In the genomic region with DNA sequence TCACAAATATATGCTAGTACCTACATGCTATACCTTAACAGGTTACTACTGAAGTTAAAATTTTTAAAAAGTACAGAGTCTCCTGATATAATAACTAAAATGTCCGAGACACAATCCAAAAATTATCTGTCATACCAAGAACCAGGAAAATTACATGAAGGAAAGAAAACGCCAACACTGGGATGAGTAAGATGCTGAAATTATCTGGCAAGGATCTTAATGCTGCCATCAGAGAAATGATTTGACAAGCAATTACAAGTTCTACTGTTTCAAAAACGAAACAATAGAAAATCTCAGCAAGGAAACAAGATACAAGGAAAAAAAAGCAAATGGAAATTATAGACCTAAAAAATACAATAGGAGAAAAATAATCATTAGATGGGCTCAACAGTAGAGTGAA, we compare ENCODE assay signal across 20 cellular contexts.
A peak's percentile ranks its signal among the peaks of the same experiment; 100 is the strongest.
DNase-seq lines count a peak whose midpoint lies in the region; ATAC-seq, FAIRE-seq and TF ChIP-seq lines count a peak whose summit lies in the region.
"Had no signal": no experiment of that assay in that cellular context is flagged by ENCODE, and none has a peak within 500 bp of the region (broad histone marks: within the 10 kb centered on the region; RNA-seq: fewer than 3 reads in every experiment).

No MANE protein-coding gene starts in this region.

- H3K27ac Mint-ChIP-seq in activated naive CD8-positive, alpha-beta T cell treated with anti-CD3 and anti-CD28 coated beads for 36 hours, result peak overlapping the region; percentile 38
- H3K27ac Mint-ChIP-seq in activated naive CD8-positive, alpha-beta T cell treated with anti-CD3 and anti-CD28 coated beads, Interleukin-2, amount 50 U/mL, for 24 hours, result no peak overlapping the region
- H3K27ac Mint-ChIP-seq: activated T-helper 2 cell treated with anti-CD3 and anti-CD28 coated beads, Interferon-gamma antibody, Interleukin-2, Interleukin-4, amounts not matched to agents 10 μg/mL and 5 μg/mL and 100 μg/mL, durations not matched to agents 14 hours and 24 hours and 36 hours; T-helper 17 cell had no signal

- no peaks in the 10 kb centered on the region for H3K27me3 ChIP-seq in mammary epithelial cell (ENCODE audit: insufficient read depth, low read length)
- H3K27me3 ChIP-seq in keratinocyte (ENCODE audit: control insufficient read depth, extremely low read depth, insufficient read depth, low read length), result no peaks in the 10 kb centered on the region
- H3K27me3 ChIP-seq: ovary had no signal

- no TSS peak for BruUV-seq in mammary epithelial cell (replicated peaks; lab: Mats Ljungman, UMichigan)

- H3K9me1 ChIP-seq in keratinocyte (ENCODE audit: control insufficient read depth, extremely low read depth, insufficient read depth, low read length), result peaks cover 2% of the 10 kb centered on the region

- peaks cover 6% of the 10 kb centered on the region for H3K4me1 Mint-ChIP-seq in activated naive CD8-positive, alpha-beta T cell treated with anti-CD3 and anti-CD28 coated beads for 36 hours
- H3K4me1 Mint-ChIP-seq in activated naive CD8-positive, alpha-beta T cell treated with anti-CD3 and anti-CD28 coated beads, Interleukin-2, amount 50 U/mL, for 24 hours, result peaks cover 3% of the 10 kb centered on the region

- no peaks in the 10 kb centered on the region for H3K27me3 Mint-ChIP-seq in activated naive CD8-positive, alpha-beta T cell treated with anti-CD3 and anti-CD28 coated beads for 36 hours
- H3K27me3 Mint-ChIP-seq in activated naive CD8-positive, alpha-beta T cell treated with anti-CD3 and anti-CD28 coated beads, Interleukin-2, amount 50 U/mL, for 24 hours, result no peaks in the 10 kb centered on the region
- H3K27me3 Mint-ChIP-seq: T-helper 17 cell had no signal

- dilution Hi-C loops in mammary epithelial cell (cut with HindIII; ENCODE audit: low sequenced_read_pairs) (loop anchor here (25.0 kb wide), 1 partner anchor 359 kb away; no protein-coding TSS in a partner anchor), keratinocyte (cut with MboI; ENCODE audit: extremely low pct_ligation_motif_present, low sequenced_read_pairs) (no loop called here)

- peaks cover 83% of the 10 kb centered on the region for H3K36me3 Mint-ChIP-seq in activated naive CD8-positive, alpha-beta T cell treated with anti-CD3 and anti-CD28 coated beads for 36 hours
- H3K36me3 Mint-ChIP-seq in activated naive CD8-positive, alpha-beta T cell treated with anti-CD3 and anti-CD28 coated beads, Interleukin-2, amount 50 U/mL, for 24 hours (ENCODE audit: low read depth), result peaks cover 85% of the 10 kb centered on the region

- H4K20me1 ChIP-seq in mammary epithelial cell (ENCODE audit: insufficient read depth, low read length) (no peaks in the 10 kb centered on the region), keratinocyte (ENCODE audit: control insufficient read depth, extremely low read depth, insufficient read depth, low read length) (no peaks in the 10 kb centered on the region)

- in situ Hi-C loops in mammary epithelial cell (cut with MboI; ENCODE audit: low sequenced_read_pairs in 2 of 2), result no loop called here

- H3K9ac ChIP-seq in mammary epithelial cell (ENCODE audit: insufficient read depth, low read length) (no peak overlapping the region), keratinocyte (ENCODE audit: control insufficient read depth, extremely low read depth, insufficient read depth, low read length) (peak overlapping the region; percentile 47)

- H3K9me3 Mint-ChIP-seq in activated naive CD8-positive, alpha-beta T cell treated with anti-CD3 and anti-CD28 coated beads for 36 hours, result peaks cover 30% of the 10 kb centered on the region
- peaks cover 38% of the 10 kb centered on the region for H3K9me3 Mint-ChIP-seq in activated naive CD8-positive, alpha-beta T cell treated with anti-CD3 and anti-CD28 coated beads, Interleukin-2, amount 50 U/mL, for 24 hours

- no peak for FAIRE-seq in keratinocyte (lab: Jason Lieb, UNC)
- FAIRE-seq: bronchial epithelial cell, endothelial cell of umbilical vein, kidney had no signal

- no peak overlapping the region for H2AFZ ChIP-seq in mammary epithelial cell (ENCODE audit: low read depth, low read length)
- H2AFZ ChIP-seq in keratinocyte (ENCODE audit: control insufficient read depth, low read length), result no peak overlapping the region

- WGBS in mammary epithelial cell (ENCODE audit: low coverage, missing lambda C conversion rate), result 52% methylated on average over 3 of the region's 3 CpGs

- no peak for TF ChIP-seq CTCF in mammary epithelial cell (conservative IDR thresholded peaks at IDR 0.05 in 1 of 2, IDR thresholded peaks at IDR 0.05 in 1 of 2; ENCODE audit: extremely low read depth in 1 of 2, insufficient read depth in 1 of 2, low read depth in 1 of 2, low read length in 2 of 2)
- no peak for TF ChIP-seq CTCF in keratinocyte (optimal IDR thresholded peaks at IDR 0.05 in 1 of 3, IDR thresholded peaks at IDR 0.05 in 1 of 3, conservative IDR thresholded peaks at IDR 0.05 in 1 of 3; ENCODE audit: extremely low read depth in 1 of 3, insufficient read depth in 2 of 3, low read length in 3 of 3)

- CTCF ChIA-PET in mammary epithelial cell (lab: Charles Lee; ENCODE audit: low non-redundant PET), result no interaction called here

- peaks cover 11% of the 10 kb centered on the region for H3K4me1 ChIP-seq in mammary epithelial cell (ENCODE audit: insufficient read depth, low read length)
- H3K4me1 ChIP-seq in keratinocyte (ENCODE audit: control insufficient read depth, extremely low read depth, insufficient read depth, low read length), result peaks cover 17% of the 10 kb centered on the region

- H3K36me3 ChIP-seq in mammary epithelial cell (ENCODE audit: insufficient read depth, low read length), result peaks cover 6% of the 10 kb centered on the region
- peaks cover 0 to 5% of the 10 kb centered on the region in 2 experiments for H3K36me3 ChIP-seq in keratinocyte (ENCODE audit: control insufficient read depth in 2 of 2, extremely low read depth in 1 of 2, insufficient read depth in 2 of 2, low read length in 2 of 2)
- H3K36me3 ChIP-seq: ovary had no signal

- H3K4me3 Mint-ChIP-seq in activated naive CD8-positive, alpha-beta T cell treated with anti-CD3 and anti-CD28 coated beads for 36 hours, result no peak overlapping the region
- no peak overlapping the region for H3K4me3 Mint-ChIP-seq in activated naive CD8-positive, alpha-beta T cell treated with anti-CD3 and anti-CD28 coated beads, Interleukin-2, amount 50 U/mL, for 24 hours
- H3K4me3 Mint-ChIP-seq: T-helper 17 cell had no signal

- peak overlapping the region; percentile 40 for H3K4me2 ChIP-seq in mammary epithelial cell (ENCODE audit: insufficient read depth, low read depth, low read length)
- peak overlapping the region; percentile 73 for H3K4me2 ChIP-seq in keratinocyte (ENCODE audit: control insufficient read depth, extremely low read depth, insufficient read depth, low read depth, low read length)

- H3K79me2 ChIP-seq in mammary epithelial cell (ENCODE audit: insufficient read depth, low read length) (peaks cover 37% of the 10 kb centered on the region), keratinocyte (ENCODE audit: control insufficient read depth, insufficient read depth, low read length) (peaks cover 23% of the 10 kb centered on the region)

- H3K4me3 ChIP-seq in mammary epithelial cell (replicated peaks in 1 of 3; ENCODE audit: insufficient read depth in 1 of 3, low read depth in 2 of 3, low read length in 3 of 3), result no peak overlapping the region
- H3K4me3 ChIP-seq in keratinocyte (ENCODE audit: control insufficient read depth in 2 of 3, extremely low read depth in 1 of 3, insufficient read depth in 2 of 3, low read depth in 1 of 3, low read length in 3 of 3), result peak overlapping the region in 2 of 3 experiments; percentile 32 to 38
- H3K4me3 ChIP-seq: ovary had no signal

- DNase-seq in activated naive CD8-positive, alpha-beta T cell treated with anti-CD3 and anti-CD28 coated beads for 36 hours, result no peak
- DNase-seq in activated naive CD8-positive, alpha-beta T cell treated with anti-CD3 and anti-CD28 coated beads, Interleukin-2, amount 50 U/mL, for 24 hours, result no peak
- DNase-seq in mammary epithelial cell (peak; percentile 27), keratinocyte (ENCODE audit: low read depth, low spot score) (no peak), superior temporal gyrus (ENCODE audit: extremely low spot score) (peak; percentile 35), DMS53 (lab: John Stamatoyannopoulos, UW) (no peak), NCI-H2227 (lab: John Stamatoyannopoulos, UW; ENCODE audit: unreplicated experiment) (no peak)
- DNase-seq in stimulated activated CD4-positive, alpha-beta T cell treated with anti-CD3 and anti-CD28 coated beads, Interleukin-2, amount 100 ng/mL, for 48 hours, result no peak
- DNase-seq: activated CD4-positive, alpha-beta T cell treated with anti-CD3 and anti-CD28 coated beads, Interleukin-2, amount 50 U/mL, for 1 hour; DMS79 treated with DMSO at 0.1 percent for 48 hours; foreskin melanocyte; KG1; kidney; NCI-H146; NCI-H524; ovary; T-helper 17 cell had no signal

- intact Hi-C loops in mammary epithelial cell (cut with micrococcal nuclease), result loop anchor here (1.0 kb wide), 1 partner anchor 92 kb away; no protein-coding TSS in a partner anchor

- no peak for ATAC-seq in activated naive CD8-positive, alpha-beta T cell treated with anti-CD3 and anti-CD28 coated beads, Interleukin-2, amount 50 U/mL, for 24 hours
- ATAC-seq: T-helper 17 cell had no signal

- H3K9me3 ChIP-seq in mammary epithelial cell (replicated peaks; ENCODE audit: insufficient read depth, low read length) (no peaks in the 10 kb centered on the region), keratinocyte (ENCODE audit: control insufficient read depth, low read depth, low read length) (no peaks in the 10 kb centered on the region)
- H3K9me3 ChIP-seq: ovary had no signal

- no peak overlapping the region for H3K27ac ChIP-seq in mammary epithelial cell (ENCODE audit: insufficient read depth, low read depth, low read length)
- peak overlapping the region; percentile 69 for H3K27ac ChIP-seq in keratinocyte (ENCODE audit: control insufficient read depth, insufficient read depth, low read length)
- H3K27ac ChIP-seq: ovary had no signal

Comparison
In these comparisons a context has a peak if more than half of its experiments do, and no peak if none do; other contexts are left out.
1. DNase-seq: peak in mammary epithelial cell (single experiment) and superior temporal gyrus (single experiment); none in activated naive CD8-positive, alpha-beta T cell treated with anti-CD3 and anti-CD28 coated beads for 36 hours (single experiment), activated naive CD8-positive, alpha-beta T cell treated with anti-CD3 and anti-CD28 coated beads, Interleukin-2, amount 50 U/mL, for 24 hours (single experiment), keratinocyte (single experiment), stimulated activated CD4-positive, alpha-beta T cell treated with anti-CD3 and anti-CD28 coated beads, Interleukin-2, amount 100 ng/mL, for 48 hours (0 of 2), DMS53 (single experiment) and NCI-H2227 (single experiment).
2. H3K4me3 ChIP-seq: peak in keratinocyte (2 of 3); none in mammary epithelial cell (0 of 3).